ENCODE assay signal across 1 cellular context in the genomic region with DNA sequence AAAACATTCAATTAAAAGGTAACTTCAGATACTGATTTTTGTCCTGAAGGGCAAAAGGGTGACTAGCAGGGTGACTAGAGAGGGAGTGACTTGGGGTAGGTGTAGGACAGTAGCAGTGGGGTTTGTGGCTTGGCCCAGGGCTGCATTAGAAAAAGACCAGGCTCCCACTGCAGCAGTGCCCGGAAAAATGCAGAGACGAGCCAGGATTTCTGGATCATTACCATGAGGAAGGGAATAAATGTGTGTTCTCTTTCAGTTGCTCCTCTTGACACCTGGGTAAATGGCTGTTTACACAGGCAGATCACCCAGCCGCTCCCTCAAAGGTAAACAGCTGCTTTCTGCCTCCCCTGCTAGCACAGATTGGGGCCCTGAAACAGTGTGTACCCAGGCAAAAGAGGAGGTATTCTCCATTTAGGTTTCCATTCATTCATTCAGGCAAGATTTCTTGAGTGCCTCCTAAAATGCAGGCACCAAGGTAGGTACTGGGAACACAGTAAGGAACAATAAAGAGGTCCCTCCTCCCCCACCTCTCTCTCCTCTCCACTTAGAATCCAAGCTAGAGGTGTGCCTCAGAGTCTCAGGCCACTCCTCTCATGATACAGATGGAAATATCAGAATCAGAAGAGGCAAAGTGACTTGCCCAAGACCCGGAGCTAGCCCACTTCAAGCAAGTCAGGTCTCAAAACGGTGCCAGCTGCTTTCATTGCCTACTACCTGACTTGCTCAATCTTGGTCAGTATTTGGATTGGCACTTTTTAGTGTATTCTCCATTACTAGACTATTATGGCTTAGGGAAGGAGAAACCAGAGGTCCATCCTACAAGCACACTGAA.
TF ChIP-seq lines count a peak whose summit lies in the region.

No MANE protein-coding gene starts in this region.

TF ChIP-seq in HepG2, 621 proteins besides CTCF, POLR2A, EP300 and RAD21 (continued from another document and continues in another):
- TF ChIP-seq ZNF124 (CRISPR knock-in tag; IDR thresholded peaks at IDR 0.05) (no peak), MEIS1 (CRISPR knock-in tag; IDR thresholded peaks at IDR 0.05; ENCODE audit: borderline replicate concordance) (no peak), KDM3A (CRISPR knock-in tag; IDR thresholded peaks at IDR 0.05; ENCODE audit: low read depth) (0 out of 2 replicates have a peak, but pooled peaks have one; percentile 36), TBX3 (IDR thresholded peaks at IDR 0.05; ENCODE audit: borderline replicate concordance) (peak; percentile 84; the same call in 1 of the 2 replicates), IRF2 (CRISPR knock-in tag; IDR thresholded peaks at IDR 0.05) (peak; percentile 81), HMGA1 (CRISPR knock-in tag; conservative IDR thresholded peaks at IDR 0.05) (no peak), MYNN (CRISPR knock-in tag; IDR thresholded peaks at IDR 0.05; ENCODE audit: low read depth) (no peak), NONO (IDR thresholded peaks at IDR 0.05) (no peak), NONO (CRISPR knock-in tag; conservative IDR thresholded peaks at IDR 0.05) (0 out of 2 replicates have a peak, but pooled peaks have one; percentile 21), GATAD2A (CRISPR knock-in tag; IDR thresholded peaks at IDR 0.05) (no peak; the same call in 1 of the 2 replicates), ZNF296 (CRISPR knock-in tag; conservative IDR thresholded peaks at IDR 0.05) (no peak), ZNF546 (CRISPR knock-in tag; conservative IDR thresholded peaks at IDR 0.05) (no peak), SOX5 (CRISPR knock-in tag; IDR thresholded peaks at IDR 0.05; ENCODE audit: borderline replicate concordance) (peak; percentile 83), ZFAT (CRISPR knock-in tag; conservative IDR thresholded peaks at IDR 0.05) (no peak), ZMYM2 (CRISPR knock-in tag; IDR thresholded peaks at IDR 0.05) (0 out of 2 replicates have a peak, but pooled peaks have one; percentile 24), ZNF343 (CRISPR knock-in tag; IDR thresholded peaks at IDR 0.05) (peak; percentile 57; the same call in 1 of the 2 replicates), MIER2 (CRISPR knock-in tag; IDR thresholded peaks at IDR 0.05) (peak; percentile 42; the same call in 1 of the 2 replicates), CAMTA2 (CRISPR knock-in tag; IDR thresholded peaks at IDR 0.05; ENCODE audit: borderline replicate concordance) (no peak), KDM6A (CRISPR knock-in tag; IDR thresholded peaks at IDR 0.05; ENCODE audit: low read depth) (peak; percentile 39; the same call in 1 of the 2 replicates), DPF2 (CRISPR knock-in tag; IDR thresholded peaks at IDR 0.05; ENCODE audit: borderline replicate concordance, low read depth) (peak; percentile 83), SAP130 (CRISPR knock-in tag; IDR thresholded peaks at IDR 0.05; ENCODE audit: low read depth) (peak; percentile 85), SCMH1 (CRISPR knock-in tag; IDR thresholded peaks at IDR 0.05; ENCODE audit: borderline replicate concordance) (no peak), NR2C2 (CRISPR knock-in tag; IDR thresholded peaks at IDR 0.05; ENCODE audit: borderline replicate concordance) (peak; percentile 35; the same call in 1 of the 2 replicates), ZNF782 (CRISPR knock-in tag; IDR thresholded peaks at IDR 0.05; ENCODE audit: borderline replicate concordance) (peak; percentile 46; the same call in 1 of the 2 replicates), ZNF337 (CRISPR knock-in tag; IDR thresholded peaks at IDR 0.05; ENCODE audit: borderline replicate concordance, low read depth) (no peak), ZNF605 (CRISPR knock-in tag; IDR thresholded peaks at IDR 0.05) (0 out of 2 replicates have a peak, but pooled peaks have one; percentile 38), ZNF350 (CRISPR knock-in tag; IDR thresholded peaks at IDR 0.05; ENCODE audit: borderline replicate concordance, low read depth) (peak; percentile 54; the same call in 1 of the 2 replicates), NFIC (IDR thresholded peaks at IDR 0.05; ENCODE audit: low read length) (0 out of 2 replicates have a peak, but pooled peaks have one; percentile 26), TBX2 (CRISPR knock-in tag; IDR thresholded peaks at IDR 0.05; ENCODE audit: borderline replicate concordance) (peak; percentile 99), ZNF839 (CRISPR knock-in tag; IDR thresholded peaks at IDR 0.05; ENCODE audit: borderline replicate concordance) (no peak), ZNF260 (CRISPR knock-in tag; IDR thresholded peaks at IDR 0.05; ENCODE audit: borderline replicate concordance, low read depth) (no peak)
- TF ChIP-seq, protein P1, sequence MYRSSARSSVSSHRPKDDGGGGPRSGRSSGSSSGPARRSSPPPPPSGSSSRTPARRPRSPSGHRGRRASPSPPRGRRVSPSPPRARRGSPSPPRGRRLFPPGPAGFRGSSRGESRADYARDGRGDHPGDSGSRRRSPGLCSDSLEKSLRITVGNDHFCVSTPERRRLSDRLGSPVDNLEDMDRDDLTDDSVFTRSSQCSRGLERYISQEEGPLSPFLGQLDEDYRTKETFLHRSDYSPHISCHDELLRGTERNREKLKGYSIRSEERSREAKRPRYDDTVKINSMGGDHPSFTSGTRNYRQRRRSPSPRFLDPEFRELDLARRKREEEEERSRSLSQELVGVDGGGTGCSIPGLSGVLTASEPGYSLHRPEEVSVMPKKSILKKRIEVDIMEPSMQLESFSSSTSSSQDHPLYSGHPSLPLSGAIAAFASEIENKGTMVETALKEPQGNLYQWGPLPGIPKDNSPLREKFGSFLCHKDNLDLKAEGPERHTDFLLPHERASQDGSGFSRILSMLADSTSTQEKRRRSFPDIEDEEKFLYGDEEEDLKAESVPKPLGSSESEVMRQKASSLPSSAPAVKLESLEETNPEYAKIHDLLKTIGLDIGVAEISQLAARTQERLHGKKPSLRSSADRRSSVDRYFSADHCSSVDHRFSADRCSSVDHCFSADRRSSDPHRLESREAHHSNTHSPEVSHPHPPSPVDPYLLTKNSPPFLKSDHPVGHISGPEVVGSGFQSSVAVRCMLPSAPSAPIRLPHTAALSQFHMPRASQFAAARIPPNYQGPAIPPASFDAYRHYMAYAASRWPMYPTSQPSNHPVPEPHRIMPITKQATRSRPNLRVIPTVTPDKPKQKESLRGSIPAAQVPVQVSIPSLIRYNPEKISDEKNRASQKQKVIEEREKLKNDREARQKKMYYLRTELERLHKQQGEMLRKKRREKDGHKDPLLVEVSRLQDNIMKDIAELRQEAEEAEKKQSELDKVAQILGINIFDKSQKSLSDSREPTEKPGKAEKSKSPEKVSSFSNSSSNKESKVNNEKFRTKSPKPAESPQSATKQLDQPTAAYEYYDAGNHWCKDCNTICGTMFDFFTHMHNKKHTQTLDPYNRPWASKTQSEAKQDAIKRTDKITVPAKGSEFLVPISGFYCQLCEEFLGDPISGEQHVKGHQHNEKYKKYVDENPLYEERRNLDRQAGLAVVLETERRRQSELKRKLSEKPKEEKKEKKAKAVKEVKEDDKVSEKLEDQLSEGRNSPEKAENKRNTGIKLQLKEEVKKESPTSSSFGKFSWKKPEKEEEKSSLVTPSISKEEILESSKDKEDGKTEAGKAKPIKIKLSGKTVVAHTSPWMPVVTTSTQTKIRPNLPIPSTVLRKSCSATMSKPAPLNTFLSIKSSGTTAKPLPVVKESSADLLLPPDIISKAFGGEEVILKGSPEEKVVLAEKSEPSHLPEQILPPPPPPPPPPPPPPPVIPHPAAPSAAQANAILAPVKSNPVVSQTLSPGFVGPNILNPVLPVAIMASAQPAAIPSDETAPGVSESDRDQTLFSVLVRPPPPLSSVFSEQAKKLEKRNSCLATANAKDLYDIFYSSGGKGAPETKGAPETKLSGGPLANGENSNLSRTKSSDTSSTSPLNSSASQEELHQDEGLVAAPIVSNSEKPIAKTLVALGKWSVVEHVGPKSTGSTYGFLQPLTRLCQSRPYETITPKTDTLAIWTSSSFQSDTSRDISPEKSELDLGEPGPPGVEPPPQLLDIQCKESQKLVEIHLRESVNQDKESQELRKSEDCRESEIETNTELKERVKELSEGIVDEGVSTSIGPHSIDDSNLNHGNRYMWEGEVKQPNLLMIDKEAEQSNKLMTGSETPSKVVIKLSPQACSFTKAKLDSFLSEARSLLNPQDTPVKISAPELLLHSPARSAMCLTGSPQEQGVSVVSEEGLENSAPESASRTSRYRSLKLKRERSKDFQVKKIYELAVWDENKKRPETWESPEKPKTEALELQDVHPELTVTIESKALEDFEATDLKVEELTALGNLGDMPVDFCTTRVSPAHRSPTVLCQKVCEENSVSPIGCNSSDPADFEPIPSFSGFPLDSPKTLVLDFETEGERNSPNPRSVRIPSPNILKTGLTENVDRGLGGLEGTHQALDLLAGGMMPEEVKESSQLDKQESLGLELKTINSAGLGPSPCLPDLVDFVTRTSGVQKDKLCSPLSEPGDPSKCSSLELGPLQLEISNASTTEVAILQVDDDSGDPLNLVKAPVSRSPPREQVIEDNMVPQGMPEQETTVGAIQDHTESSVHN (CRISPR knock-in tag; IDR thresholded peaks at IDR 0.05) = peak; percentile 55; the same call in 1 of the 2 replicates
- TF ChIP-seq, protein P2, sequence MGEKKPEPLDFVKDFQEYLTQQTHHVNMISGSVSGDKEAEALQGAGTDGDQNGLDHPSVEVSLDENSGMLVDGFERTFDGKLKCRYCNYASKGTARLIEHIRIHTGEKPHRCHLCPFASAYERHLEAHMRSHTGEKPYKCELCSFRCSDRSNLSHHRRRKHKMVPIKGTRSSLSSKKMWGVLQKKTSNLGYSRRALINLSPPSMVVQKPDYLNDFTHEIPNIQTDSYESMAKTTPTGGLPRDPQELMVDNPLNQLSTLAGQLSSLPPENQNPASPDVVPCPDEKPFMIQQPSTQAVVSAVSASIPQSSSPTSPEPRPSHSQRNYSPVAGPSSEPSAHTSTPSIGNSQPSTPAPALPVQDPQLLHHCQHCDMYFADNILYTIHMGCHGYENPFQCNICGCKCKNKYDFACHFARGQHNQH (CRISPR knock-in tag; IDR thresholded peaks at IDR 0.05) = peak; percentile 53; the same call in 1 of the 2 replicates
- TF ChIP-seq, protein P3, sequence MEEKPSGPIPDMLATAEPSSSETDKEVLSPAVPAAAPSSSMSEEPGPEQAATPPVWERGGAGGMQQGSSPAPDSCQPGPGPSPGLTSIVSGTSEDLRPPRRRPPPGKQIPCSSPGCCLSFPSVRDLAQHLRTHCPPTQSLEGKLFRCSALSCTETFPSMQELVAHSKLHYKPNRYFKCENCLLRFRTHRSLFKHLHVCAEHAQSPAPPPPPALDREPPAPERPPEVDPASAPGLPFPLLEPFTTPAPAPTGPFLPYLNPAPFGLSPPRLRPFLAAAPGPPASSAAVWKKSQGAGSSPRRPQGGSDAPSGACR (CRISPR knock-in tag; IDR thresholded peaks at IDR 0.05) = peak; percentile 73; the same call in 1 of the 2 replicates
- TF ChIP-seq, protein P4, sequence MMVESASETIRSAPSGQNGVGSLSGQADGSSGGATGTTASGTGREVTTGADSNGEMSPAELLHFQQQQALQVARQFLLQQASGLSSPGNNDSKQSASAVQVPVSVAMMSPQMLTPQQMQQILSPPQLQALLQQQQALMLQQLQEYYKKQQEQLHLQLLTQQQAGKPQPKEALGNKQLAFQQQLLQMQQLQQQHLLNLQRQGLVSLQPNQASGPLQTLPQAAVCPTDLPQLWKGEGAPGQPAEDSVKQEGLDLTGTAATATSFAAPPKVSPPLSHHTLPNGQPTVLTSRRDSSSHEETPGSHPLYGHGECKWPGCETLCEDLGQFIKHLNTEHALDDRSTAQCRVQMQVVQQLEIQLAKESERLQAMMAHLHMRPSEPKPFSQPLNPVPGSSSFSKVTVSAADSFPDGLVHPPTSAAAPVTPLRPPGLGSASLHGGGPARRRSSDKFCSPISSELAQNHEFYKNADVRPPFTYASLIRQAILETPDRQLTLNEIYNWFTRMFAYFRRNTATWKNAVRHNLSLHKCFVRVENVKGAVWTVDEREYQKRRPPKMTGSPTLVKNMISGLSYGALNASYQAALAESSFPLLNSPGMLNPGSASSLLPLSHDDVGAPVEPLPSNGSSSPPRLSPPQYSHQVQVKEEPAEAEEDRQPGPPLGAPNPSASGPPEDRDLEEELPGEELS (CRISPR knock-in tag; IDR thresholded peaks at IDR 0.05) = peak; percentile 97
- TF ChIP-seq, protein P5, sequence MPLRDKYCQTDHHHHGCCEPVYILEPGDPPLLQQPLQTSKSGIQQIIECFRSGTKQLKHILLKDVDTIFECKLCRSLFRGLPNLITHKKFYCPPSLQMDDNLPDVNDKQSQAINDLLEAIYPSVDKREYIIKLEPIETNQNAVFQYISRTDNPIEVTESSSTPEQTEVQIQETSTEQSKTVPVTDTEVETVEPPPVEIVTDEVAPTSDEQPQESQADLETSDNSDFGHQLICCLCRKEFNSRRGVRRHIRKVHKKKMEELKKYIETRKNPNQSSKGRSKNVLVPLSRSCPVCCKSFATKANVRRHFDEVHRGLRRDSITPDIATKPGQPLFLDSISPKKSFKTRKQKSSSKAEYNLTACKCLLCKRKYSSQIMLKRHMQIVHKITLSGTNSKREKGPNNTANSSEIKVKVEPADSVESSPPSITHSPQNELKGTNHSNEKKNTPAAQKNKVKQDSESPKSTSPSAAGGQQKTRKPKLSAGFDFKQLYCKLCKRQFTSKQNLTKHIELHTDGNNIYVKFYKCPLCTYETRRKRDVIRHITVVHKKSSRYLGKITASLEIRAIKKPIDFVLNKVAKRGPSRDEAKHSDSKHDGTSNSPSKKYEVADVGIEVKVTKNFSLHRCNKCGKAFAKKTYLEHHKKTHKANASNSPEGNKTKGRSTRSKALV (CRISPR knock-in tag; IDR thresholded peaks at IDR 0.05) = no peak
- TF ChIP-seq, protein P6, sequence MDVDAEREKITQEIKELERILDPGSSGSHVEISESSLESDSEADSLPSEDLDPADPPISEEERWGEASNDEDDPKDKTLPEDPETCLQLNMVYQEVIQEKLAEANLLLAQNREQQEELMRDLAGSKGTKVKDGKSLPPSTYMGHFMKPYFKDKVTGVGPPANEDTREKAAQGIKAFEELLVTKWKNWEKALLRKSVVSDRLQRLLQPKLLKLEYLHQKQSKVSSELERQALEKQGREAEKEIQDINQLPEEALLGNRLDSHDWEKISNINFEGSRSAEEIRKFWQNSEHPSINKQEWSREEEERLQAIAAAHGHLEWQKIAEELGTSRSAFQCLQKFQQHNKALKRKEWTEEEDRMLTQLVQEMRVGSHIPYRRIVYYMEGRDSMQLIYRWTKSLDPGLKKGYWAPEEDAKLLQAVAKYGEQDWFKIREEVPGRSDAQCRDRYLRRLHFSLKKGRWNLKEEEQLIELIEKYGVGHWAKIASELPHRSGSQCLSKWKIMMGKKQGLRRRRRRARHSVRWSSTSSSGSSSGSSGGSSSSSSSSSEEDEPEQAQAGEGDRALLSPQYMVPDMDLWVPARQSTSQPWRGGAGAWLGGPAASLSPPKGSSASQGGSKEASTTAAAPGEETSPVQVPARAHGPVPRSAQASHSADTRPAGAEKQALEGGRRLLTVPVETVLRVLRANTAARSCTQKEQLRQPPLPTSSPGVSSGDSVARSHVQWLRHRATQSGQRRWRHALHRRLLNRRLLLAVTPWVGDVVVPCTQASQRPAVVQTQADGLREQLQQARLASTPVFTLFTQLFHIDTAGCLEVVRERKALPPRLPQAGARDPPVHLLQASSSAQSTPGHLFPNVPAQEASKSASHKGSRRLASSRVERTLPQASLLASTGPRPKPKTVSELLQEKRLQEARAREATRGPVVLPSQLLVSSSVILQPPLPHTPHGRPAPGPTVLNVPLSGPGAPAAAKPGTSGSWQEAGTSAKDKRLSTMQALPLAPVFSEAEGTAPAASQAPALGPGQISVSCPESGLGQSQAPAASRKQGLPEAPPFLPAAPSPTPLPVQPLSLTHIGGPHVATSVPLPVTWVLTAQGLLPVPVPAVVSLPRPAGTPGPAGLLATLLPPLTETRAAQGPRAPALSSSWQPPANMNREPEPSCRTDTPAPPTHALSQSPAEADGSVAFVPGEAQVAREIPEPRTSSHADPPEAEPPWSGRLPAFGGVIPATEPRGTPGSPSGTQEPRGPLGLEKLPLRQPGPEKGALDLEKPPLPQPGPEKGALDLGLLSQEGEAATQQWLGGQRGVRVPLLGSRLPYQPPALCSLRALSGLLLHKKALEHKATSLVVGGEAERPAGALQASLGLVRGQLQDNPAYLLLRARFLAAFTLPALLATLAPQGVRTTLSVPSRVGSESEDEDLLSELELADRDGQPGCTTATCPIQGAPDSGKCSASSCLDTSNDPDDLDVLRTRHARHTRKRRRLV (CRISPR knock-in tag; IDR thresholded peaks at IDR 0.05) = peak; percentile 85; the same call in 1 of the 2 replicates
